ENCODE assay signal across 17 cellular contexts in genomic region chr20:13147971-13148370, GRCh38.
"Had no signal": no experiment of that assay in that cellular context is flagged by ENCODE, and none has a peak within 500 bp of the region (broad histone marks: within the 10 kb centered on the region; RNA-seq: fewer than 3 reads in every experiment).

No MANE protein-coding gene starts in this region.

- FAIRE-seq: islet of Langerhans, pancreas, TTC549 had no signal

- ATAC-seq: pancreas; stimulated activated naive B cell treated with anti-CD40 and anti-IgM and Interleukin-4, amounts not matched to agents 10 μg/mL and 1 μg/mL and 100 μg/mL, for 72 hours; WTC11 had no signal

- H3K9me3 ChIP-seq: colonic mucosa, pancreas, transverse colon had no signal

- H3K4me1 ChIP-seq: colonic mucosa, esophagus muscularis mucosa, pancreas, transverse colon had no signal

- H3K36me3 ChIP-seq: colonic mucosa, esophagus muscularis mucosa, pancreas, transverse colon had no signal

- DNase-seq: activated CD4-positive, alpha-beta memory T cell treated with anti-CD3 and anti-CD28 coated beads, Interleukin-2, amount 10 ng/mL, durations not matched to agents 7 days and 5 days; activated CD4-positive, alpha-beta T cell treated with anti-CD3 and anti-CD28 coated beads for 4 hours; activated effector memory CD4-positive, alpha-beta T cell treated with anti-CD3 and anti-CD28 coated beads, Interleukin-2, amount 50 U/mL, for 16 hours; activated T-cell treated with anti-CD3 and anti-CD28 coated beads, Interleukin-2, amount 50 U/mL, for 48 hours; amniotic stem cell; central memory CD4-positive, alpha-beta T cell; colonic mucosa; left ventricle myocardium superior; mesendoderm; pancreas; stimulated activated CD4-positive, alpha-beta T cell treated with anti-CD3 and anti-CD28 coated beads, Interleukin-2, amount 100 ng/mL, for 48 hours; stimulated activated naive B cell treated with anti-CD40 and anti-IgM and Interleukin-4, amounts not matched to agents 10 μg/mL and 1 μg/mL and 100 μg/mL, for 72 hours; transverse colon had no signal

- H3K27me3 ChIP-seq: colonic mucosa, esophagus muscularis mucosa, pancreas, transverse colon had no signal

- H3K4me3 ChIP-seq: colonic mucosa, esophagus muscularis mucosa, pancreas, transverse colon had no signal

- H3K27ac ChIP-seq: colonic mucosa, esophagus muscularis mucosa, pancreas, transverse colon had no signal
